1 cellular context compared by ENCODE assay signal in genomic region chr12:120324841-120325417, GRCh38.
TF ChIP-seq lines count a peak whose summit lies in the region.

No MANE protein-coding gene starts in this region.

TF ChIP-seq in HepG2, 621 proteins besides CTCF, POLR2A, EP300 and RAD21:
- TF ChIP-seq ZNF780A (CRISPR knock-in tag; IDR thresholded peaks at IDR 0.05) (no peak), CREB1 (IDR thresholded peaks at IDR 0.05) (no peak), CREB1 (CRISPR knock-in tag; IDR thresholded peaks at IDR 0.05) (0 out of 2 replicates have a peak, but pooled peaks have one; percentile 30), KAT8 (CRISPR knock-in tag; IDR thresholded peaks at IDR 0.05) (0 out of 2 replicates have a peak, but pooled peaks have one; percentile 4), SP2 (CRISPR knock-in tag; IDR thresholded peaks at IDR 0.05) (0 out of 2 replicates have a peak, but pooled peaks have one; percentile 11), KDM5A (IDR thresholded peaks at IDR 0.05; ENCODE audit: borderline replicate concordance, low read length) (no peak), DPF2 (CRISPR knock-in tag; IDR thresholded peaks at IDR 0.05; ENCODE audit: borderline replicate concordance, low read depth) (no peak), ZNF430 (CRISPR knock-in tag; IDR thresholded peaks at IDR 0.05) (no peak), HINFP (CRISPR knock-in tag; IDR thresholded peaks at IDR 0.05; ENCODE audit: low read depth) (no peak), ZNF234 (CRISPR knock-in tag; conservative IDR thresholded peaks at IDR 0.05) (0 out of 2 replicates have a peak, but pooled peaks have one; percentile 52), ZNF501 (CRISPR knock-in tag; IDR thresholded peaks at IDR 0.05) (peak; percentile 11; the same call in 1 of the 2 replicates)
